21 cellular contexts compared by ENCODE assay signal in the genomic region with DNA sequence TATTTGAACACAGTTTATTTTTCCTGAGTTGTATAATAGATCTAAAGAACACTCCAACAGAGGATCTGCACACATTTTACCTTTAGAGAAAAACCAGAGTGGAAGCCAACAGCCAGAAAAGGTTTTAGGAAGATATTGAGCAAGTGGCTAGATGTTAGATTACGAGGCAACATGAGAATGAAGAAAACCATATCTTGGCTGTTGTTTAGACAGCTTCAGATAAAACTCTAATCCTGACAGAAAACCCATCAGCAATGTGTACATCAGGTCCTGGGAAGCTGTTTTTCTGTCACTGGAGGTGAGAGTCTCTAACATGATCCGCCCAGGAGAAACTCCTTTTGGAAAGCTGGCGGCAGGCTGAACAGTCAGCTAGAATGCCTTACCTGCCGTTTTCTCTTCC.
DNase-seq lines count a peak whose midpoint lies in the region; ATAC-seq, FAIRE-seq and TF ChIP-seq lines count a peak whose summit lies in the region.
"Had no signal": no experiment of that assay in that cellular context is flagged by ENCODE, and none has a peak within 500 bp of the region (broad histone marks: within the 10 kb centered on the region; RNA-seq: fewer than 3 reads in every experiment).

No MANE protein-coding gene starts in this region.

- no peak overlapping the region for H3K27ac ChIP-seq in HEK293 (ENCODE audit: extremely low read depth, low read depth, low read length)
- no peak overlapping the region for H3K27ac ChIP-seq in K562 (ENCODE audit: extremely low read depth, low read depth, low read length)
- H3K27ac ChIP-seq in smooth muscle cell (ENCODE audit: low read depth): no peak overlapping the region
- no peak overlapping the region for H3K27ac ChIP-seq in WERI-Rb-1
- H3K27ac ChIP-seq: A549 had no signal

- TF ChIP-seq EP300 in K562 (IDR thresholded peaks at IDR 0.05; ENCODE audit: low read length): 0 out of 2 replicates have a peak, but pooled peaks have one; percentile 35

- H3K4me1 ChIP-seq in HEK293 (ENCODE audit: control insufficient read depth, insufficient read depth, low read length): peaks cover 29% of the 10 kb centered on the region
- peaks cover 0 to 21% of the 10 kb centered on the region in 2 experiments; a peak in 3 of 5 replicates for H3K4me1 ChIP-seq in K562 (replicated peaks in 1 of 2; ENCODE audit: control insufficient read depth in 2 of 2, insufficient read depth in 2 of 2, low read length in 2 of 2)
- H3K4me1 ChIP-seq in smooth muscle cell (ENCODE audit: low read depth): peaks cover 8% of the 10 kb centered on the region
- H3K4me1 ChIP-seq: A549 had no signal

- 10% methylated on average over 4 of the region's 4 CpGs for WGBS in K562 (ENCODE audit: insufficient coverage, low coverage, missing lambda C conversion rate)
- WGBS in smooth muscle cell (ENCODE audit: low lambda C conversion rate): 49% methylated on average over 4 of the region's 4 CpGs

- no peaks in the 10 kb centered on the region for H3F3A ChIP-seq in smooth muscle cell (ENCODE audit: low read depth)

- peaks cover 74 to 81% of the 10 kb centered on the region in 2 donors for H3K4me1 Mint-ChIP-seq in immature natural killer cell

- peak overlapping the region in 4 of 5 donors; percentile 49 to 73 (median 69) for H3K4me3 Mint-ChIP-seq in immature natural killer cell
- H3K4me3 Mint-ChIP-seq: CD4-positive, alpha-beta memory T cell had no signal

- DNase-seq in K562 (ENCODE audit: extremely low read depth in 1 of 4, low spot score in 3 of 4) (peak in 1 of 4 experiments; percentile 21), immature natural killer cell (no peak), smooth muscle cell (lab: John Stamatoyannopoulos, UW; ENCODE audit: unreplicated experiment) (no peak), NCI-H128 (lab: John Stamatoyannopoulos, UW; ENCODE audit: unreplicated experiment) (no peak), WERI-Rb-1 (no peak), AG20443 (ENCODE audit: low spot score) (no peak)
- DNase-seq: 8988T; ACHN; C1 segment of cervical spinal cord; Calu3; CD4-positive, alpha-beta memory T cell; COR-L47; DMS53; DMS79 treated with DMSO at 0.1 percent for 48 hours; GF-D8; GOT3 had no signal

- H4K20me1 ChIP-seq in K562 (replicated peaks; ENCODE audit: control insufficient read depth, insufficient read depth, low read length): no peaks in the 10 kb centered on the region
- no peaks in the 10 kb centered on the region for H4K20me1 ChIP-seq in smooth muscle cell (ENCODE audit: low read depth)

- no peaks in the 10 kb centered on the region for H3K9me1 ChIP-seq in K562 (ENCODE audit: control insufficient read depth, insufficient read depth, low read length)

- H3K9me3 Mint-ChIP-seq in immature natural killer cell: peaks cover 0 to 7% (median 0%) of the 10 kb centered on the region in 6 donors

- peak; percentile 72 for FAIRE-seq in K562 (lab: Jason Lieb, UNC)
- FAIRE-seq: A549, GM12892, H54 had no signal

- TF ChIP-seq CTCF in HEK293 (tag by site-specific recombination; IDR thresholded peaks at IDR 0.05) (no peak), K562 (IDR thresholded peaks at IDR 0.05 in 2 of 3, conservative IDR thresholded peaks at IDR 0.05 in 1 of 3; ENCODE audit: insufficient read depth in 2 of 3, low read depth in 1 of 3, low read length in 3 of 3) (no peak), smooth muscle cell (IDR thresholded peaks at IDR 0.05; ENCODE audit: borderline replicate concordance, insufficient read depth, poor library complexity, severe bottlenecking) (no peak), WERI-Rb-1 (IDR thresholded peaks at IDR 0.05; ENCODE audit: low read depth, low read length) (no peak)

- H3K27me3 ChIP-seq in K562 (ENCODE audit: control insufficient read depth in 2 of 2, insufficient read depth in 2 of 2, low read length in 2 of 2) (no peaks in the 10 kb centered on the region), smooth muscle cell (ENCODE audit: low read depth) (peaks cover 4% of the 10 kb centered on the region), WERI-Rb-1 (ENCODE audit: insufficient read depth, low read depth, severe bottlenecking) (no peaks in the 10 kb centered on the region)

- H3K36me3 ChIP-seq in HEK293 (ENCODE audit: control insufficient read depth in 2 of 2, insufficient read depth in 1 of 2, low read length in 2 of 2): no peaks in the 10 kb centered on the region
- no peaks in the 10 kb centered on the region for H3K36me3 ChIP-seq in K562 (ENCODE audit: control insufficient read depth, insufficient read depth, low read length)
- H3K36me3 ChIP-seq in smooth muscle cell (ENCODE audit: low read depth): no peaks in the 10 kb centered on the region
- no peaks in the 10 kb centered on the region for H3K36me3 ChIP-seq in WERI-Rb-1
- H3K36me3 ChIP-seq: HAP-1 had no signal

- no peak for TF ChIP-seq RAD21 in K562 (CRISPR knock-in tag; conservative IDR thresholded peaks at IDR 0.05 in 1 of 2, IDR thresholded peaks at IDR 0.05 in 1 of 2)

- ATAC-seq in K562: peak; percentile 62
- ATAC-seq: A549 had no signal

- no peak for TF ChIP-seq POLR2A in K562 (conservative IDR thresholded peaks at IDR 0.05)

- H3K9ac ChIP-seq in K562 (ENCODE audit: insufficient read depth in 1 of 2, low read depth in 2 of 2, low read length in 2 of 2) (no peak overlapping the region), smooth muscle cell (ENCODE audit: low read depth) (no peak overlapping the region)

- H3K4me3 ChIP-seq in HEK293 (ENCODE audit: low read depth, low read length) (no peak overlapping the region), K562 (no peak overlapping the region), smooth muscle cell (no peak overlapping the region), WERI-Rb-1 (ENCODE audit: low read depth, low read length) (no peak overlapping the region)
- H3K4me3 ChIP-seq: A549, HAP-1 had no signal

- H3K79me2 ChIP-seq in K562 (ENCODE audit: control insufficient read depth, insufficient read depth, low read length): no peaks in the 10 kb centered on the region
- no peaks in the 10 kb centered on the region for H3K79me2 ChIP-seq in smooth muscle cell (ENCODE audit: low read depth)

- peak overlapping the region; percentile 19 for H3K4me2 ChIP-seq in K562 (ENCODE audit: insufficient read depth, low read length)
- peak overlapping the region; percentile 2 for H3K4me2 ChIP-seq in smooth muscle cell
- H3K4me2 ChIP-seq: A549 had no signal

- peaks cover 2 to 11% (median 7%) of the 10 kb centered on the region in 3 donors for H3K27me3 Mint-ChIP-seq in immature natural killer cell (ENCODE audit: low read depth in 3 of 3)

- H3K9me3 ChIP-seq in HEK293 (ENCODE audit: control insufficient read depth, insufficient read depth, low read depth, low read length): no peaks in the 10 kb centered on the region
- H3K9me3 ChIP-seq in K562 (replicated peaks; ENCODE audit: control insufficient read depth, insufficient read depth, low read depth, low read length): no peaks in the 10 kb centered on the region
- no peaks in the 10 kb centered on the region for H3K9me3 ChIP-seq in smooth muscle cell (replicated peaks; ENCODE audit: low read depth)
- no peaks in the 10 kb centered on the region for H3K9me3 ChIP-seq in WERI-Rb-1 (ENCODE audit: severe bottlenecking)
- H3K9me3 ChIP-seq: HAP-1 had no signal

- peaks cover 0 to 4% (median 0%) of the 10 kb centered on the region in 3 donors for H3K36me3 Mint-ChIP-seq in immature natural killer cell

- in situ Hi-C loops in K562 (cut with MboI): no loop called here

- H2AFZ ChIP-seq in K562 (ENCODE audit: low read depth, low read length) (peak overlapping the region; percentile 38), smooth muscle cell (ENCODE audit: low read depth) (no peak overlapping the region)

- BruUV-seq in K562 (replicated peaks; lab: Mats Ljungman, UMichigan): no TSS peak

- POLR2A ChIA-PET in HEK293 (lab: Yijun Ruan, JAX): no interaction called here
- POLR2A ChIA-PET in K562 (lab: Yijun Ruan, JAX): interaction anchor here (1.0 to 1.7 kb wide), 2 partner anchors 9 to 75 kb away, joined by 3 to 6 read pairs; no protein-coding TSS in a partner anchor

- intact Hi-C loops in K562 (cut with micrococcal nuclease): no loop called here

- CTCF ChIA-PET in HEK293 (lab: Yijun Ruan, JAX) (interaction anchor here (0.7 kb wide), 1 partner anchor 9 kb away, joined by 3 read pairs; no protein-coding TSS in a partner anchor), K562 (lab: Yijun Ruan, JAX; ENCODE audit: low intra/inter-chr PET ratio) (no interaction called here)

- H3K27ac Mint-ChIP-seq in immature natural killer cell: peak overlapping the region in 5 of 6 donors; percentile 34 to 84 (median 74)
- H3K27ac Mint-ChIP-seq: CD4-positive, alpha-beta memory T cell had no signal

TF ChIP-seq in HEK293, 187 proteins besides CTCF, POLR2A, EP300 and RAD21 (continues in another document):
- TF ChIP-seq, protein P1, sequence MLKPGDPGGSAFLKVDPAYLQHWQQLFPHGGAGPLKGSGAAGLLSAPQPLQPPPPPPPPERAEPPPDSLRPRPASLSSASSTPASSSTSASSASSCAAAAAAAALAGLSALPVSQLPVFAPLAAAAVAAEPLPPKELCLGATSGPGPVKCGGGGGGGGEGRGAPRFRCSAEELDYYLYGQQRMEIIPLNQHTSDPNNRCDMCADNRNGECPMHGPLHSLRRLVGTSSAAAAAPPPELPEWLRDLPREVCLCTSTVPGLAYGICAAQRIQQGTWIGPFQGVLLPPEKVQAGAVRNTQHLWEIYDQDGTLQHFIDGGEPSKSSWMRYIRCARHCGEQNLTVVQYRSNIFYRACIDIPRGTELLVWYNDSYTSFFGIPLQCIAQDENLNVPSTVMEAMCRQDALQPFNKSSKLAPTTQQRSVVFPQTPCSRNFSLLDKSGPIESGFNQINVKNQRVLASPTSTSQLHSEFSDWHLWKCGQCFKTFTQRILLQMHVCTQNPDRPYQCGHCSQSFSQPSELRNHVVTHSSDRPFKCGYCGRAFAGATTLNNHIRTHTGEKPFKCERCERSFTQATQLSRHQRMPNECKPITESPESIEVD (tag by site-specific recombination; IDR thresholded peaks at IDR 0.05): peak; percentile 91
- TF ChIP-seq ZNF239 (tag by site-specific recombination; IDR thresholded peaks at IDR 0.05) (no peak), ZNF174 (tag by site-specific recombination; IDR thresholded peaks at IDR 0.05) (no peak)

TF ChIP-seq in K562, 482 proteins besides CTCF, POLR2A, EP300 and RAD21 (continues in another document):
- TF ChIP-seq FOXA3 (CRISPR knock-in tag; conservative IDR thresholded peaks at IDR 0.05 in 1 of 2, IDR thresholded peaks at IDR 0.05 in 1 of 2) (peak in 1 of 2 experiments; percentile 88; a peak in 2 of 4 replicates), ZNF174 (CRISPR knock-in tag; IDR thresholded peaks at IDR 0.05) (no peak), NCOR1 (IDR thresholded peaks at IDR 0.05) (0 out of 2 replicates have a peak, but pooled peaks have one; percentile 9), ZNF121 (CRISPR knock-in tag; conservative IDR thresholded peaks at IDR 0.05) (no peak), ZNF175 (CRISPR knock-in tag; IDR thresholded peaks at IDR 0.05; ENCODE audit: low read depth) (no peak), GTF2A2 (tag; IDR thresholded peaks at IDR 0.05) (no peak)
